ENCODE assay signal across 22 cellular contexts in the genomic region with DNA sequence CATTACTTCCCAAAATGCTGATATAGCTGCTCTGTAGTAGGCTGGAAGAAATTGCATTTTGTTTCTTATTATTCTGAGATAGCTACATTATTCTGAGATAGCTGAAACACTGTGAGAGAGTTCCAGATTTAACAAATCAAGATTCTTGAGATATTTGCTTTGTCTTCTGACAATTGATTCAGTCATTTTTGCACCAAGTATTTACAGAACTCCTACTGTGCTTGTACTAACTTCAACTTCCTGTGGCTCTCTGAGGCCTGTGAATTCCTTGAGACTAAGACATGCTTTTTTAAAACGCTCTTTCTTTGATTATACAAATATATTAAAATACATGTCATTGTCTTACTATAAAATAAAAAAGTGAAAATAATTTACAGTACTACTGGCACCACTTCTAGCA. TPM values are rescaled to one million over a fixed set of nuclear protein-coding genes. Genes with fewer than 3 reads are reported as not detected.
A peak's percentile ranks its signal among the peaks of the same experiment; 100 is the strongest.
DNase-seq lines count a peak whose midpoint lies in the region; ATAC-seq and TF ChIP-seq lines count a peak whose summit lies in the region.
"Had no signal": no experiment of that assay in that cellular context is flagged by ENCODE, and none has a peak within 500 bp of the region (broad histone marks: within the 10 kb centered on the region; RNA-seq: fewer than 3 reads in every experiment).

No MANE protein-coding gene starts in this region.

- H3K36me3 ChIP-seq in GM23338 (ENCODE audit: insufficient read depth) (0 out of 2 replicates have a peak, but pooled peaks cover 4% of the 10 kb centered on the region), SK-N-MC (ENCODE audit: insufficient read depth, low read length) (peaks cover 7% of the 10 kb centered on the region), neural progenitor cell (peaks cover 4% of the 10 kb centered on the region)

- H3K27me3 ChIP-seq in GM23338 (ENCODE audit: insufficient read depth): no peaks in the 10 kb centered on the region
- H3K27me3 ChIP-seq in neural progenitor cell: no peaks in the 10 kb centered on the region
- H3K27me3 ChIP-seq: Peyer's patch, SJCRH30 had no signal

- H3K4me1 ChIP-seq in GM23338 (ENCODE audit: insufficient read depth): peaks cover 9% of the 10 kb centered on the region; the same call in 1 of the 2 replicates
- H3K4me1 ChIP-seq in neural progenitor cell: no peaks in the 10 kb centered on the region
- H3K4me1 ChIP-seq: Peyer's patch, SJCRH30 had no signal

- H3K9ac ChIP-seq in SK-N-MC (ENCODE audit: insufficient read length) (no peak overlapping the region), neural progenitor cell (no peak overlapping the region)

- H3K4me3 Mint-ChIP-seq in GM23338 (no peak overlapping the region), neural progenitor cell (no peak overlapping the region)
- H3K4me3 Mint-ChIP-seq in activated naive CD4-positive, alpha-beta T cell treated with anti-CD3 and anti-CD28 coated beads, Interleukin-2, amount 10 ng/mL, durations not matched to agents 7 days and 5 days: no peak overlapping the region
- H3K4me3 Mint-ChIP-seq: B cell, CD14-positive monocyte, H9, HFFc6 had no signal

- no peak overlapping the region for H2AFZ ChIP-seq in GM23338
- H2AFZ ChIP-seq in neural progenitor cell (replicated peaks): no peak overlapping the region

- H3K9me2 ChIP-seq in GM23338 (ENCODE audit: insufficient read depth): no peaks in the 10 kb centered on the region

- H3K79me2 ChIP-seq in GM23338 (replicated peaks; ENCODE audit: insufficient read depth) (no peaks in the 10 kb centered on the region), neural progenitor cell (ENCODE audit: low read depth) (no peaks in the 10 kb centered on the region)

- H3K4me1 Mint-ChIP-seq in GM23338 (peaks cover 6% of the 10 kb centered on the region; the same call in 1 of the 3 replicates), neural progenitor cell (no peaks in the 10 kb centered on the region)
- H3K4me1 Mint-ChIP-seq in activated naive CD4-positive, alpha-beta T cell treated with anti-CD3 and anti-CD28 coated beads, Interleukin-2, amount 10 ng/mL, durations not matched to agents 7 days and 5 days: peaks cover 11% of the 10 kb centered on the region
- H3K4me1 Mint-ChIP-seq: B cell, CD14-positive monocyte had no signal

- DNase-seq in GM23338 (ENCODE audit: low spot score) (peak; percentile 19), SK-N-MC (ENCODE audit: low read depth, low spot score) (peak; percentile 16), choroid plexus epithelial cell (ENCODE audit: low read depth) (peak; percentile 86), neural progenitor cell (ENCODE audit: low spot score) (no peak), 8988T (no peak), NCI-H2029 (lab: John Stamatoyannopoulos, UW) (no peak), GM10266 (ENCODE audit: extremely low spot score) (no peak)
- DNase-seq in activated naive CD4-positive, alpha-beta T cell treated with anti-CD3 and anti-CD28 coated beads, Interleukin-2, amount 10 ng/mL, durations not matched to agents 7 days and 5 days: no peak
- DNase-seq: GDM1, H9, HFFc6, KG1, NCI-H1105, NCI-H146, NCI-H2029 treated with DMSO at 0.1 percent for 48 hours, NCI-H2171 treated with DMSO at 0.1 percent for 48 hours, NCI-H524 treated with DMSO at 0.1 percent for 48 hours, NCI-H82, Peyer's patch, SJCRH30 had no signal

- no peak overlapping the region for H3K4me3 ChIP-seq in GM23338
- no peak overlapping the region for H3K4me3 ChIP-seq in SK-N-MC
- H3K4me3 ChIP-seq in choroid plexus epithelial cell (ENCODE audit: low read depth, low read length): no peak overlapping the region
- H3K4me3 ChIP-seq in neural progenitor cell: no peak overlapping the region
- H3K4me3 ChIP-seq: Peyer's patch, SJCRH30 had no signal

- 0 out of 2 replicates have a peak overlapping the region, but pooled peaks have one; percentile 2 for H3K27ac ChIP-seq in GM23338 (ENCODE audit: low read depth)
- H3K27ac ChIP-seq in SK-N-MC: peak overlapping the region; percentile 59; the same call in 1 of the 2 replicates
- peak overlapping the region; percentile 7 for H3K27ac ChIP-seq in neural progenitor cell
- H3K27ac ChIP-seq: Peyer's patch, SJCRH30 had no signal

- ATAC-seq in GM23338: no peak

- H3F3A ChIP-seq in GM23338 (replicated peaks; ENCODE audit: low read depth) (no peaks in the 10 kb centered on the region), neural progenitor cell (ENCODE audit: low read depth) (no peaks in the 10 kb centered on the region)

- no peaks in the 10 kb centered on the region for H3K36me3 Mint-ChIP-seq in GM23338 (ENCODE audit: low read depth)
- peaks cover 24% of the 10 kb centered on the region for H3K36me3 Mint-ChIP-seq in neural progenitor cell
- H3K36me3 Mint-ChIP-seq in activated naive CD4-positive, alpha-beta T cell treated with anti-CD3 and anti-CD28 coated beads, Interleukin-2, amount 10 ng/mL, durations not matched to agents 7 days and 5 days: peaks cover 17% of the 10 kb centered on the region

- no peaks in the 10 kb centered on the region for H3K27me3 Mint-ChIP-seq in GM23338 (ENCODE audit: insufficient read depth, low read depth, poor library complexity)
- no peaks in the 10 kb centered on the region for H3K27me3 Mint-ChIP-seq in neural progenitor cell (ENCODE audit: insufficient read depth, low read depth)
- no peaks in the 10 kb centered on the region for H3K27me3 Mint-ChIP-seq in activated naive CD4-positive, alpha-beta T cell treated with anti-CD3 and anti-CD28 coated beads, Interleukin-2, amount 10 ng/mL, durations not matched to agents 7 days and 5 days
- H3K27me3 Mint-ChIP-seq: B cell had no signal

- H3K4me2 ChIP-seq in GM23338: no peak overlapping the region
- no peak overlapping the region for H3K4me2 ChIP-seq in neural progenitor cell

- H4K20me1 ChIP-seq in GM23338 (replicated peaks; ENCODE audit: insufficient read depth) (0 out of 2 replicates have a peak, but pooled peaks cover 2% of the 10 kb centered on the region), neural progenitor cell (ENCODE audit: low read depth) (no peaks in the 10 kb centered on the region)

- H3K9me3 Mint-ChIP-seq in GM23338 (no peaks in the 10 kb centered on the region), neural progenitor cell (no peaks in the 10 kb centered on the region)
- no peaks in the 10 kb centered on the region for H3K9me3 Mint-ChIP-seq in activated naive CD4-positive, alpha-beta T cell treated with anti-CD3 and anti-CD28 coated beads, Interleukin-2, amount 10 ng/mL, durations not matched to agents 7 days and 5 days
- H3K9me3 Mint-ChIP-seq: CD14-positive monocyte, H9, HFFc6 had no signal

- H3K27ac Mint-ChIP-seq in GM23338 (no peak overlapping the region), neural progenitor cell (no peak overlapping the region)
- no peak overlapping the region for H3K27ac Mint-ChIP-seq in activated naive CD4-positive, alpha-beta T cell treated with anti-CD3 and anti-CD28 coated beads, Interleukin-2, amount 10 ng/mL, durations not matched to agents 7 days and 5 days
- H3K27ac Mint-ChIP-seq: B cell, HFFc6 had no signal

- no peaks in the 10 kb centered on the region for H3K9me3 ChIP-seq in SK-N-MC (ENCODE audit: low read depth, low read length)
- H3K9me3 ChIP-seq in neural progenitor cell (ENCODE audit: low read depth): no peaks in the 10 kb centered on the region
- H3K9me3 ChIP-seq: Peyer's patch, SJCRH30 had no signal

- TF ChIP-seq CTCF in GM23338 (conservative IDR thresholded peaks at IDR 0.05; ENCODE audit: low read depth in 2 of 2) (no peak), choroid plexus epithelial cell (conservative IDR thresholded peaks at IDR 0.05; ENCODE audit: low read depth, low read length) (no peak), neural progenitor cell (IDR thresholded peaks at IDR 0.05) (no peak), GM10266 (IDR thresholded peaks at IDR 0.05; ENCODE audit: control insufficient read depth, insufficient read depth, low read depth, missing control alignments) (no peak)

- CTCF ChIA-PET in activated naive CD4-positive, alpha-beta T cell treated with anti-CD3 and anti-CD28 coated beads, Interleukin-2, amount 10 ng/mL, durations not matched to agents 7 days and 5 days (lab: Charles Lee): interaction anchor here (1.0 kb wide), 1 partner anchor 72 kb away, joined by 3 read pairs; no protein-coding TSS in a partner anchor

TF ChIP-seq in GM23338, 12 proteins besides CTCF, POLR2A, EP300 and RAD21 (continues in another document):
- no peak for TF ChIP-seq EZH2phosphoT487 (IDR thresholded peaks at IDR 0.05; ENCODE audit: unreplicated experiment)
- TF ChIP-seq, protein P1, sequence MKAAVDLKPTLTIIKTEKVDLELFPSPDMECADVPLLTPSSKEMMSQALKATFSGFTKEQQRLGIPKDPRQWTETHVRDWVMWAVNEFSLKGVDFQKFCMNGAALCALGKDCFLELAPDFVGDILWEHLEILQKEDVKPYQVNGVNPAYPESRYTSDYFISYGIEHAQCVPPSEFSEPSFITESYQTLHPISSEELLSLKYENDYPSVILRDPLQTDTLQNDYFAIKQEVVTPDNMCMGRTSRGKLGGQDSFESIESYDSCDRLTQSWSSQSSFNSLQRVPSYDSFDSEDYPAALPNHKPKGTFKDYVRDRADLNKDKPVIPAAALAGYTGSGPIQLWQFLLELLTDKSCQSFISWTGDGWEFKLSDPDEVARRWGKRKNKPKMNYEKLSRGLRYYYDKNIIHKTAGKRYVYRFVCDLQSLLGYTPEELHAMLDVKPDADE (IDR thresholded peaks at IDR 0.05): no peak

RNA-seq across cellular contexts. Expression of gene USP47, which starts 52.7 kb away (rescaled TPM):
- 32.1 and 36.7 TPM in 2 replicates for total RNA-seq in GM23338 (2014; rRNA removed; shearing (Covaris generic))
- 15.5 and 16.3 TPM in 2 replicates for polyA plus RNA-seq in GM23338 (2016; fragmentation: Nextera tagmentation; extraction: Ambion mirVana)
- total RNA-seq in neural progenitor cell (ENCODE audit: low replicate concordance): 55.1 and 71.7 TPM in 2 replicates

Comparison
In these comparisons a context has a peak if more than half of its experiments do, and no peak if none do; other contexts are left out.
1. DNase-seq: peak in GM23338 (single experiment), SK-N-MC (single experiment) and choroid plexus epithelial cell (single experiment); none in neural progenitor cell (single experiment), 8988T (single experiment), NCI-H2029 (single experiment), GM10266 (single experiment) and activated naive CD4-positive, alpha-beta T cell treated with anti-CD3 and anti-CD28 coated beads, Interleukin-2, amount 10 ng/mL, durations not matched to agents 7 days and 5 days (single experiment).
2. H3K27ac ChIP-seq: peak in every context shown above with its lines; median percentile 59 in SK-N-MC; 7 in neural progenitor cell; 2 in GM23338.